Comparison of ENCODE assay signal across 15 cellular contexts in the genomic region with DNA sequence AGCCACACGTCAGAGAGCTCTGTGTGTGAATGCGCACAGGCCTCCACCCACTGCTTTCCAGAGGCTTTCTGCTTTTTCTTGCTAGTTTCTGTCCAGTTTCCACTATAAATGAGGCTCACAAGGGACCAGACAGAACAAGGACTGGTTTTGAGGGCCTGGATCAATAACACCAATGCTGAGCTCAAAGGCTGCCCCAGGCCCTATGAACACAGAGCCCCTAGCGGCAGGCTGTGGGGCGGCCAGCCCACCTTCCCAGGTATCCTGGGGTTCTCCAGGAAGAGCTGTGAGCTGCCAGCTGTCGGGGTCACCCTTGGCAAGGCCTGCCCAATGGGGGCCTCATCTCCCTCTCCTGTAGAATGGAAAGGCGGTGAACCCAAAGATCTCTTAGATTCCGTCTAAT.
DNase-seq lines count a peak whose midpoint lies in the region; ATAC-seq and TF ChIP-seq lines count a peak whose summit lies in the region.
"Had no signal": no experiment of that assay in that cellular context is flagged by ENCODE, and none has a peak within 500 bp of the region (broad histone marks: within the 10 kb centered on the region; RNA-seq: fewer than 3 reads in every experiment).

No MANE protein-coding gene starts in this region.

- no peaks in the 10 kb centered on the region; the same call in 1 of the 2 replicates for H3K27me3 ChIP-seq in GM06990 (replicated peaks; ENCODE audit: control insufficient read depth, insufficient read depth, low read length)
- H3K27me3 ChIP-seq: gastroesophageal sphincter had no signal

- ATAC-seq in HG03196 (IDR thresholded peaks at IDR 0.05; ENCODE audit: unreplicated experiment), result no peak
- no peak for ATAC-seq in HG03520 (IDR thresholded peaks at IDR 0.05; ENCODE audit: unreplicated experiment)
- ATAC-seq: activated CD4-positive, CD25-positive, alpha-beta regulatory T cell treated with anti-CD3 and anti-CD28 coated beads, Interleukin-2, amount 50 U/mL, for 24 hours; activated CD8-positive, alpha-beta memory T cell treated with anti-CD3 and anti-CD28 coated beads, Interleukin-2, amount 10 ng/mL, durations not matched to agents 7 days and 5 days; gastroesophageal sphincter; T-helper 17 cell had no signal

- no peak overlapping the region for H3K4me3 ChIP-seq in GM06990 (replicated peaks; ENCODE audit: low read depth, low read length)
- H3K4me3 ChIP-seq: coronary artery, gastroesophageal sphincter had no signal

- DNase-seq in GM06990 (ENCODE audit: extremely low read depth, insufficient read length), result no peak
- DNase-seq in OCI-M1 (lab: John Stamatoyannopoulos, UW), result peak; percentile 11
- peak; percentile 7 for DNase-seq in left kidney (ENCODE audit: low read depth, low spot score)
- no peak for DNase-seq in NK-92 (lab: John Stamatoyannopoulos, UW; ENCODE audit: unreplicated experiment)
- DNase-seq: activated CD8-positive, alpha-beta memory T cell treated with anti-CD3 and anti-CD28 coated beads, Interleukin-2, amount 10 ng/mL, durations not matched to agents 7 days and 5 days; anterior cingulate cortex; KG1; NCI-H1105; SIG-M5; T-helper 17 cell had no signal

- H3K36me3 ChIP-seq in GM06990 (ENCODE audit: control insufficient read depth, insufficient read depth, low read length), result no peaks in the 10 kb centered on the region
- H3K36me3 ChIP-seq: gastroesophageal sphincter had no signal

- TF ChIP-seq CTCF in GM06990 (IDR thresholded peaks at IDR 0.05; ENCODE audit: insufficient read depth, low read length, poor library complexity, severe bottlenecking), result peak; percentile 54

Comparison
In these comparisons a context has a peak if more than half of its experiments do, and no peak if none do; other contexts are left out.
1. DNase-seq: peak in OCI-M1 (single experiment) and left kidney (single experiment); none in GM06990 (single experiment) and NK-92 (single experiment).